Comparison of ENCODE assay signal across 1 cellular context in genomic region chr2:150487537-150488429, GRCh38.
TF ChIP-seq lines count a peak whose summit lies in the region.

RND3 (minus strand) TSS chr2:150487667; CDS start chr2:150487417, 250 bp downstream.

TF ChIP-seq in HEK293, 187 proteins besides CTCF, POLR2A, EP300 and RAD21 (continued from another document):
- TF ChIP-seq ZEB2 (tag by site-specific recombination; IDR thresholded peaks at IDR 0.05) (peak; percentile 17; the same call in 1 of the 2 replicates), GLI2 (tag by site-specific recombination; IDR thresholded peaks at IDR 0.05; ENCODE audit: borderline replicate concordance, low read depth) (no peak), TRIM28 (IDR thresholded peaks at IDR 0.05; ENCODE audit: borderline replicate concordance, low read length) (peak; percentile 61; the same call in 1 of the 2 replicates), ZSCAN5A (tag by site-specific recombination; IDR thresholded peaks at IDR 0.05) (no peak), ZNF660 (tag by site-specific recombination; IDR thresholded peaks at IDR 0.05) (peak; percentile 89), ZBTB6 (tag by site-specific recombination; IDR thresholded peaks at IDR 0.05) (no peak), WT1 (tag by site-specific recombination; IDR thresholded peaks at IDR 0.05) (peak; percentile 82), SP3 (tag by site-specific recombination; IDR thresholded peaks at IDR 0.05) (peak; percentile 39; the same call in 1 of the 2 replicates), ZNF777 (tag by site-specific recombination; IDR thresholded peaks at IDR 0.05; ENCODE audit: borderline replicate concordance) (no peak), MZF1 (tag by site-specific recombination; IDR thresholded peaks at IDR 0.05; ENCODE audit: borderline replicate concordance) (no peak), ZNF37A (tag by site-specific recombination; IDR thresholded peaks at IDR 0.05) (no peak), ZNF544 (tag by site-specific recombination; IDR thresholded peaks at IDR 0.05) (no peak), ZBTB8A (tag by site-specific recombination; IDR thresholded peaks at IDR 0.05) (peak; percentile 31; the same call in 1 of the 2 replicates), ZNF624 (tag by site-specific recombination; IDR thresholded peaks at IDR 0.05) (no peak)
